Comparison of ENCODE assay signal across 30 cellular contexts in genomic region chr10:131035779-131036178, GRCh38.
"Had no signal": no experiment of that assay in that cellular context is flagged by ENCODE, and none has a peak within 500 bp of the region (broad histone marks: within the 10 kb centered on the region; RNA-seq: fewer than 3 reads in every experiment).

No MANE protein-coding gene starts in this region.

- H3K36me3 Mint-ChIP-seq: activated naive CD8-positive, alpha-beta T cell treated with anti-CD3 and anti-CD28 coated beads for 36 hours; mesothelial cell of epicardium; naive B cell; stimulated activated memory B cell treated with anti-CD40 and anti-IgM and Interleukin-4, amounts not matched to agents 10 μg/mL and 1 μg/mL and 100 μg/mL, for 72 hours had no signal

- H3K27me3 ChIP-seq: adrenal gland, body of pancreas, colonic mucosa, gastrocnemius medialis, ovary, thyroid gland, upper lobe of left lung had no signal

- H3K27ac Mint-ChIP-seq: activated CD4-positive, alpha-beta memory T cell treated with anti-CD3 and anti-CD28 coated beads, Interleukin-2, amount 10 ng/mL, durations not matched to agents 7 days and 5 days; activated CD4-positive, alpha-beta T cell treated with anti-CD3 and anti-CD28 coated beads, Interleukin-2, amount 10 ng/mL, durations not matched to agents 24 days and 14 days; activated naive CD4-positive, alpha-beta T cell treated with anti-CD3 and anti-CD28 coated beads for 36 hours; activated naive CD8-positive, alpha-beta T cell treated with anti-CD3 and anti-CD28 coated beads for 36 hours; mesothelial cell of epicardium; progenitor cell of endocrine pancreas; stimulated activated memory B cell treated with anti-CD40 and anti-IgM and Interleukin-4, amounts not matched to agents 10 μg/mL and 1 μg/mL and 100 μg/mL, for 72 hours; stimulated activated naive CD8-positive, alpha-beta T cell treated with anti-CD3 and anti-CD28 coated beads, Interleukin-15, amount 100 ng/mL, for 72 hours; T-helper 17 cell had no signal

- H3K4me1 ChIP-seq: adrenal gland, body of pancreas, colonic mucosa, gastrocnemius medialis, thyroid gland, upper lobe of left lung had no signal

- H3K4me1 Mint-ChIP-seq: activated CD4-positive, alpha-beta memory T cell treated with anti-CD3 and anti-CD28 coated beads, Interleukin-2, amount 10 ng/mL, durations not matched to agents 7 days and 5 days; activated CD4-positive, alpha-beta T cell treated with anti-CD3 and anti-CD28 coated beads, Interleukin-2, amount 10 ng/mL, durations not matched to agents 24 days and 14 days; activated naive CD8-positive, alpha-beta T cell treated with anti-CD3 and anti-CD28 coated beads for 36 hours; mesothelial cell of epicardium; naive B cell; stimulated activated memory B cell treated with anti-CD40 and anti-IgM and Interleukin-4, amounts not matched to agents 10 μg/mL and 1 μg/mL and 100 μg/mL, for 72 hours; stimulated activated naive CD8-positive, alpha-beta T cell treated with anti-CD3 and anti-CD28 coated beads, Interleukin-15, amount 100 ng/mL, for 72 hours; T-helper 17 cell had no signal

- H3K4me3 ChIP-seq: adrenal gland, body of pancreas, colonic mucosa, gastrocnemius medialis, ovary, skin epidermis, thyroid gland, upper lobe of left lung had no signal

- H3K4me3 Mint-ChIP-seq: activated CD4-positive, alpha-beta memory T cell treated with anti-CD3 and anti-CD28 coated beads, Interleukin-2, amount 10 ng/mL, durations not matched to agents 7 days and 5 days; activated CD4-positive, alpha-beta T cell treated with anti-CD3 and anti-CD28 coated beads, Interleukin-2, amount 10 ng/mL, durations not matched to agents 24 days and 14 days; activated naive CD4-positive, alpha-beta T cell treated with anti-CD3 and anti-CD28 coated beads for 36 hours; activated naive CD8-positive, alpha-beta T cell treated with anti-CD3 and anti-CD28 coated beads for 36 hours; mesothelial cell of epicardium; naive B cell; stimulated activated memory B cell treated with anti-CD40 and anti-IgM and Interleukin-4, amounts not matched to agents 10 μg/mL and 1 μg/mL and 100 μg/mL, for 72 hours; stimulated activated naive CD8-positive, alpha-beta T cell treated with anti-CD3 and anti-CD28 coated beads, Interleukin-15, amount 100 ng/mL, for 72 hours; T-helper 17 cell had no signal

- H3K27ac ChIP-seq: adrenal gland, body of pancreas, colonic mucosa, gastrocnemius medialis, ovary, skin epidermis, thyroid gland, upper lobe of left lung had no signal

- DNase-seq: activated CD4-positive, alpha-beta memory T cell treated with anti-CD3 and anti-CD28 coated beads, Interleukin-2, amount 10 ng/mL, durations not matched to agents 7 days and 5 days; activated CD4-positive, alpha-beta T cell treated with anti-CD3 and anti-CD28 coated beads, Interleukin-2, amount 10 ng/mL, durations not matched to agents 24 days and 14 days; activated CD4-positive, CD25-positive, alpha-beta regulatory T cell treated with anti-CD3 and anti-CD28 coated beads, Interleukin-2, amount 50 U/mL, for 72 hours; activated naive CD4-positive, alpha-beta T cell treated with anti-CD3 and anti-CD28 coated beads for 36 hours; activated naive CD8-positive, alpha-beta T cell treated with anti-CD3 and anti-CD28 coated beads for 36 hours; activated T-cell treated with anti-CD3 and anti-CD28 coated beads, Interleukin-2, amount 50 U/mL, for 48 hours; aorta; body of pancreas; colonic mucosa; effector CD8-positive, alpha-beta T cell; gastrocnemius medialis; glutamatergic neuron; islet precursor cell; left cardiac atrium; mammary epithelial cell; naive B cell; ovary; stimulated activated CD4-positive, alpha-beta T cell treated with anti-CD3 and anti-CD28 coated beads, Interleukin-12 subunit alpha, Interleukin-12 subunit beta, amount 100 ng/mL, for 4 hours; stimulated activated CD4-positive, alpha-beta T cell treated with anti-CD3 and anti-CD28 coated beads, Interleukin-4, amount 100 ng/mL, for 4 hours; stimulated activated CD8-positive, alpha-beta memory T cell treated with anti-CD3 and anti-CD28 coated beads, Interleukin-4, amount 100 ng/mL, for 48 hours; stimulated activated naive CD8-positive, alpha-beta T cell treated with anti-CD3 and anti-CD28 coated beads, Interleukin-15, amount 100 ng/mL, for 72 hours; T-helper 17 cell; thyroid gland; upper lobe of left lung had no signal

- H3K27me3 Mint-ChIP-seq: activated CD4-positive, alpha-beta memory T cell treated with anti-CD3 and anti-CD28 coated beads, Interleukin-2, amount 10 ng/mL, durations not matched to agents 7 days and 5 days; activated CD4-positive, alpha-beta T cell treated with anti-CD3 and anti-CD28 coated beads, Interleukin-2, amount 10 ng/mL, durations not matched to agents 24 days and 14 days; naive B cell; stimulated activated memory B cell treated with anti-CD40 and anti-IgM and Interleukin-4, amounts not matched to agents 10 μg/mL and 1 μg/mL and 100 μg/mL, for 72 hours had no signal

- H3K9me3 ChIP-seq: adrenal gland, body of pancreas, colonic mucosa, gastrocnemius medialis, ovary, thyroid gland, upper lobe of left lung had no signal

- H3K9me3 Mint-ChIP-seq: activated CD4-positive, alpha-beta memory T cell treated with anti-CD3 and anti-CD28 coated beads, Interleukin-2, amount 10 ng/mL, durations not matched to agents 7 days and 5 days; activated CD4-positive, alpha-beta T cell treated with anti-CD3 and anti-CD28 coated beads, Interleukin-2, amount 10 ng/mL, durations not matched to agents 24 days and 14 days; activated naive CD4-positive, alpha-beta T cell treated with anti-CD3 and anti-CD28 coated beads for 36 hours; activated naive CD8-positive, alpha-beta T cell treated with anti-CD3 and anti-CD28 coated beads for 36 hours; stimulated activated naive CD8-positive, alpha-beta T cell treated with anti-CD3 and anti-CD28 coated beads, Interleukin-15, amount 100 ng/mL, for 72 hours had no signal

- ATAC-seq: body of pancreas; gastrocnemius medialis; left cardiac atrium; sciatic nerve; stimulated activated memory B cell treated with anti-CD40 and anti-IgM and Interleukin-4, amounts not matched to agents 10 μg/mL and 1 μg/mL and 100 μg/mL, for 72 hours; stimulated activated naive CD8-positive, alpha-beta T cell treated with anti-CD3 and anti-CD28 coated beads, Interleukin-15, amount 100 ng/mL, for 72 hours; T-helper 17 cell had no signal

- H3K36me3 ChIP-seq: adrenal gland, colonic mucosa, gastrocnemius medialis, ovary, thyroid gland, upper lobe of left lung had no signal
